ENCODE assay signal across 1 cellular context in genomic region chr10:34654211-34654610, GRCh38.
TF ChIP-seq lines count a peak whose summit lies in the region.

No MANE protein-coding gene starts in this region.

TF ChIP-seq in GM23338, 12 proteins besides CTCF, POLR2A, EP300 and RAD21 (continued from another document):
- TF ChIP-seq ZNF462 (CRISPR knock-in tag; IDR thresholded peaks at IDR 0.05) (no peak), NANOG (IDR thresholded peaks at IDR 0.05; ENCODE audit: borderline replicate concordance) (no peak), STAT1 (IDR thresholded peaks at IDR 0.05; ENCODE audit: unreplicated experiment) (no peak)
